Comparison of ENCODE assay signal across 8 cellular contexts in the genomic region with DNA sequence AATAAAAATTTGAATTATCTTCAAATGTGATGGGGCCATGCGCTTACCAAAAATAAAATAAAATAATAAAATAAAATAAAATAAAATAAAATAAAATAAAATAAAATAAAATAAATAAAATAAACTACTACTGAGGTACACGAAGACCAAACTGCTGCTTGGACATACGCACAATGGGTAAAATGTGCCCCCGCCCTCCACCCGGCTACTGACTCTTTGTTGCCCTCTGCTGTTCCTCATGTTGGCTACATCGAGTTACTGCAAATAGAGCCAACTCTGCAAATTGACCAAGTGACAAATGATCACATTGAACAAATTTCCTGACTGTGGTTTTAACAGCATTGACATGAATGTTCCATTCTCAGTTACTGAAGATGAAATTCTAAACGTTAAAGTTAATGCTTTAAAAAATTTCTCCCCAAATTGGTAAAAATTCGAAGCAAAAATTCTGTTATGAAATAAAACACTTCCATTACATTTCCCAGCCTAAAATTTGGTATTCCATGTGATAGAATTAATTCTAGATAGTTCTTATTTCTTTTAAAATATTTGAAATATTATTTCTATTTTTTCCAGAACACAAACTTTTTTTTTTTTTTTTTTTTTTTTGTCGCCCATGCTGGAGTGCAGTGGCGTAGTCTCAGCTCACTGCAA. TPM values are rescaled to one million over a fixed set of nuclear protein-coding genes. Genes with fewer than 3 reads are reported as not detected.
A peak's percentile ranks its signal among the peaks of the same experiment; 100 is the strongest.
DNase-seq lines count a peak whose midpoint lies in the region; ATAC-seq and TF ChIP-seq lines count a peak whose summit lies in the region.

No MANE protein-coding gene starts in this region.

- H3K4me3 Mint-ChIP-seq in mesothelial cell of epicardium = no peak overlapping the region

- H3K36me3 Mint-ChIP-seq in mesothelial cell of epicardium = no peaks in the 10 kb centered on the region

- DNase-seq in 8988T = peak; percentile 28
- DNase-seq in GM06990 (ENCODE audit: extremely low read depth, insufficient read length) = no peak
- peak; percentile 74 for DNase-seq in NB4 (ENCODE audit: low read depth)
- peak; percentile 2 for DNase-seq in T-helper 22 cell (ENCODE audit: low read depth)
- DNase-seq in ecto neural progenitor cell (ENCODE audit: low spot score) = peak; percentile 65
- no peak for DNase-seq in mesothelial cell of epicardium (ENCODE audit: low spot score in 2 of 2, unreplicated experiment in 2 of 2)
- DNase-seq in upper lobe of left lung = peak in 1 of 2 donors; percentile 44

- peak in 1 of 2 donors; percentile 82 for ATAC-seq in upper lobe of left lung (ENCODE audit: low FRiP score in 2 of 2)

- no peak for TF ChIP-seq EP300 in upper lobe of left lung (IDR thresholded peaks at IDR 0.05)

- H3K27ac Mint-ChIP-seq in mesothelial cell of epicardium = no peak overlapping the region

- no peaks in the 10 kb centered on the region for H3K9me3 Mint-ChIP-seq in mesothelial cell of epicardium

- H3K4me3 ChIP-seq in GM06990 (replicated peaks; ENCODE audit: low read depth, low read length) = no peak overlapping the region
- no peak overlapping the region for H3K4me3 ChIP-seq in HEK293 (ENCODE audit: low read depth, low read length)
- H3K4me3 ChIP-seq in NB4 (ENCODE audit: low read depth, low read length) = no peak overlapping the region
- no peak overlapping the region for H3K4me3 ChIP-seq in upper lobe of left lung

- H3K36me3 ChIP-seq in GM06990 (ENCODE audit: control insufficient read depth, insufficient read depth, low read length) (no peaks in the 10 kb centered on the region), HEK293 (ENCODE audit: control insufficient read depth in 2 of 2, insufficient read depth in 1 of 2, low read length in 2 of 2) (no peaks in the 10 kb centered on the region), upper lobe of left lung (no peaks in the 10 kb centered on the region)

- H3K27me3 ChIP-seq in GM06990 (replicated peaks; ENCODE audit: control insufficient read depth, insufficient read depth, low read length) (no peaks in the 10 kb centered on the region), upper lobe of left lung (no peaks in the 10 kb centered on the region)

- H3K9me3 ChIP-seq in HEK293 (ENCODE audit: control insufficient read depth, insufficient read depth, low read depth, low read length) (no peaks in the 10 kb centered on the region), upper lobe of left lung (no peaks in the 10 kb centered on the region)

- CTCF ChIA-PET in HEK293 (lab: Yijun Ruan, JAX) = interaction anchor here (0.6 to 8.9 kb wide), 8 partner anchors 11 to 1601 kb away, joined by 3 to 104 read pairs (median 5); no protein-coding TSS in a partner anchor

- no peaks in the 10 kb centered on the region for H3K4me1 Mint-ChIP-seq in mesothelial cell of epicardium

- 36 to 41% methylated on average over 10 of the region's 10 CpGs for WGBS in upper lobe of left lung, 2 donors

- peak; percentile 82 for TF ChIP-seq CTCF in GM06990 (IDR thresholded peaks at IDR 0.05; ENCODE audit: insufficient read depth, low read length, poor library complexity, severe bottlenecking)
- peak; percentile 73 for TF ChIP-seq CTCF in HEK293 (tag by site-specific recombination; IDR thresholded peaks at IDR 0.05)
- TF ChIP-seq CTCF in NB4 (IDR thresholded peaks at IDR 0.05; ENCODE audit: low read depth, low read length) = peak; percentile 80
- TF ChIP-seq CTCF in mesothelial cell of epicardium (IDR thresholded peaks at IDR 0.05; ENCODE audit: unreplicated experiment) = peak; percentile 57
- TF ChIP-seq CTCF in upper lobe of left lung (IDR thresholded peaks at IDR 0.05) = peak; percentile 26 to 53 (median 36)

- no peaks in the 10 kb centered on the region for H3K4me1 ChIP-seq in HEK293 (ENCODE audit: control insufficient read depth, insufficient read depth, low read length)
- no peaks in the 10 kb centered on the region for H3K4me1 ChIP-seq in upper lobe of left lung

- TF ChIP-seq POLR2A in NB4 (IDR thresholded peaks at IDR 0.05; ENCODE audit: extremely low read depth, insufficient read length) (no peak), upper lobe of left lung (IDR thresholded peaks at IDR 0.05) (no peak)

- POLR2A ChIA-PET in HEK293 (lab: Yijun Ruan, JAX) = interaction anchor here (0.6 kb wide), 1 partner anchor 23 kb away, joined by 4 read pairs; no protein-coding TSS in a partner anchor

- no peak overlapping the region for H3K27ac ChIP-seq in HEK293 (ENCODE audit: extremely low read depth, low read depth, low read length)
- H3K27ac ChIP-seq in upper lobe of left lung = no peak overlapping the region

- H3K27me3 Mint-ChIP-seq in mesothelial cell of epicardium (ENCODE audit: low read depth) = no peaks in the 10 kb centered on the region

TF ChIP-seq in HEK293, 187 proteins besides CTCF, POLR2A, EP300 and RAD21 (continues in another document):
- TF ChIP-seq ZNF654 (tag by site-specific recombination; IDR thresholded peaks at IDR 0.05; ENCODE audit: low read depth) (peak; percentile 82), ZNF366 (tag by site-specific recombination; conservative IDR thresholded peaks at IDR 0.05) (no peak), ZNF132 (tag by site-specific recombination; IDR thresholded peaks at IDR 0.05; ENCODE audit: borderline replicate concordance) (no peak), ZNF324 (tag by site-specific recombination; IDR thresholded peaks at IDR 0.05) (no peak)
- TF ChIP-seq, protein P1, sequence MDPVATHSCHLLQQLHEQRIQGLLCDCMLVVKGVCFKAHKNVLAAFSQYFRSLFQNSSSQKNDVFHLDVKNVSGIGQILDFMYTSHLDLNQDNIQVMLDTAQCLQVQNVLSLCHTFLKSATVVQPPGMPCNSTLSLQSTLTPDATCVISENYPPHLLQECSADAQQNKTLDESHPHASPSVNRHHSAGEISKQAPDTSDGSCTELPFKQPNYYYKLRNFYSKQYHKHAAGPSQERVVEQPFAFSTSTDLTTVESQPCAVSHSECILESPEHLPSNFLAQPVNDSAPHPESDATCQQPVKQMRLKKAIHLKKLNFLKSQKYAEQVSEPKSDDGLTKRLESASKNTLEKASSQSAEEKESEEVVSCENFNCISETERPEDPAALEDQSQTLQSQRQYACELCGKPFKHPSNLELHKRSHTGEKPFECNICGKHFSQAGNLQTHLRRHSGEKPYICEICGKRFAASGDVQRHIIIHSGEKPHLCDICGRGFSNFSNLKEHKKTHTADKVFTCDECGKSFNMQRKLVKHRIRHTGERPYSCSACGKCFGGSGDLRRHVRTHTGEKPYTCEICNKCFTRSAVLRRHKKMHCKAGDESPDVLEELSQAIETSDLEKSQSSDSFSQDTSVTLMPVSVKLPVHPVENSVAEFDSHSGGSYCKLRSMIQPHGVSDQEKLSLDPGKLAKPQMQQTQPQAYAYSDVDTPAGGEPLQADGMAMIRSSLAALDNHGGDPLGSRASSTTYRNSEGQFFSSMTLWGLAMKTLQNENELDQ (tag by site-specific recombination; IDR thresholded peaks at IDR 0.05; ENCODE audit: low read depth) = no peak
- TF ChIP-seq, protein P2, sequence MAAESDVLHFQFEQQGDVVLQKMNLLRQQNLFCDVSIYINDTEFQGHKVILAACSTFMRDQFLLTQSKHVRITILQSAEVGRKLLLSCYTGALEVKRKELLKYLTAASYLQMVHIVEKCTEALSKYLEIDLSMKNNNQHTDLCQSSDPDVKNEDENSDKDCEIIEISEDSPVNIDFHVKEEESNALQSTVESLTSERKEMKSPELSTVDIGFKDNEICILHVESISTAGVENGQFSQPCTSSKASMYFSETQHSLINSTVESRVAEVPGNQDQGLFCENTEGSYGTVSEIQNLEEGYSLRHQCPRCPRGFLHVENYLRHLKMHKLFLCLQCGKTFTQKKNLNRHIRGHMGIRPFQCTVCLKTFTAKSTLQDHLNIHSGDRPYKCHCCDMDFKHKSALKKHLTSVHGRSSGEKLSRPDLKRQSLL (tag by site-specific recombination; IDR thresholded peaks at IDR 0.05) = no peak
- TF ChIP-seq, protein P3, sequence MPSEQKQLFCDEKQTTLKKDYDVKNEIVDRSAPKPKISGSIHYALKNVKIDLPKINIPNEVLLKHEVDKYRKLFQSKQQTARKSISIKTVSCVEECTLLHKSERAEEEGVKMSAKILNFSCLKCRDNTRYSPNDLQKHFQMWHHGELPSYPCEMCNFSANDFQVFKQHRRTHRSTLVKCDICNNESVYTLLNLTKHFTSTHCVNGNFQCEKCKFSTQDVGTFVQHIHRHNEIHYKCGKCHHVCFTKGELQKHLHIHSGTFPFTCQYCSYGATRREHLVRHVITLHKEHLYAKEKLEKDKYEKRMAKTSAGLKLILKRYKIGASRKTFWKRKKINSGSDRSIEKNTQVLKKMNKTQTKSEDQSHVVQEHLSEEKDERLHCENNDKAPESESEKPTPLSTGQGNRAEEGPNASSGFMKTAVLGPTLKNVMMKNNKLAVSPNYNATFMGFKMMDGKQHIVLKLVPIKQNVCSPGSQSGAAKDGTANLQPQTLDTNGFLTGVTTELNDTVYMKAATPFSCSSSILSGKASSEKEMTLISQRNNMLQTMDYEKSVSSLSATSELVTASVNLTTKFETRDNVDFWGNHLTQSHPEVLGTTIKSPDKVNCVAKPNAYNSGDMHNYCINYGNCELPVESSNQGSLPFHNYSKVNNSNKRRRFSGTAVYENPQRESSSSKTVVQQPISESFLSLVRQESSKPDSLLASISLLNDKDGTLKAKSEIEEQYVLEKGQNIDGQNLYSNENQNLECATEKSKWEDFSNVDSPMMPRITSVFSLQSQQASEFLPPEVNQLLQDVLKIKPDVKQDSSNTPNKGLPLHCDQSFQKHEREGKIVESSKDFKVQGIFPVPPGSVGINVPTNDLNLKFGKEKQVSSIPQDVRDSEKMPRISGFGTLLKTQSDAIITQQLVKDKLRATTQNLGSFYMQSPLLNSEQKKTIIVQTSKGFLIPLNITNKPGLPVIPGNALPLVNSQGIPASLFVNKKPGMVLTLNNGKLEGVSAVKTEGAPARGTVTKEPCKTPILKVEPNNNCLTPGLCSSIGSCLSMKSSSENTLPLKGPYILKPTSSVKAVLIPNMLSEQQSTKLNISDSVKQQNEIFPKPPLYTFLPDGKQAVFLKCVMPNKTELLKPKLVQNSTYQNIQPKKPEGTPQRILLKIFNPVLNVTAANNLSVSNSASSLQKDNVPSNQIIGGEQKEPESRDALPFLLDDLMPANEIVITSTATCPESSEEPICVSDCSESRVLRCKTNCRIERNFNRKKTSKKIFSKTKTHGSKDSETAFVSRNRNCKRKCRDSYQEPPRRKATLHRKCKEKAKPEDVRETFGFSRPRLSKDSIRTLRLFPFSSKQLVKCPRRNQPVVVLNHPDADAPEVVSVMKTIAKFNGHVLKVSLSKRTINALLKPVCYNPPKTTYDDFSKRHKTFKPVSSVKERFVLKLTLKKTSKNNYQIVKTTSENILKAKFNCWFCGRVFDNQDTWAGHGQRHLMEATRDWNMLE (tag by site-specific recombination; conservative IDR thresholded peaks at IDR 0.05; ENCODE audit: low read depth) = no peak

RNA-seq across cellular contexts. Expression of a gene that starts 18.8 kb away (rescaled TPM):
- total RNA-seq in mesothelial cell of epicardium (0.42 to 0.77 TPM in 2 of 3 replicates, not detected in the other), upper lobe of left lung (1 to 10 TPM in 5 of 6 donors, not detected in 1; 1.5 to 9.1 (median 5.6) TPM)

Comparison
In these comparisons a context has a peak if more than half of its experiments do, and no peak if none do; other contexts are left out.
1. DNase-seq: peak in 8988T (single experiment), NB4 (single experiment), T-helper 22 cell (single experiment) and ecto neural progenitor cell (single experiment); none in GM06990 (single experiment) and mesothelial cell of epicardium (0 of 2).
2. Peak in every context shown above with its lines, with median percentiles within 50 percentile points of each other: CTCF ChIP-seq.